In the genomic region with DNA sequence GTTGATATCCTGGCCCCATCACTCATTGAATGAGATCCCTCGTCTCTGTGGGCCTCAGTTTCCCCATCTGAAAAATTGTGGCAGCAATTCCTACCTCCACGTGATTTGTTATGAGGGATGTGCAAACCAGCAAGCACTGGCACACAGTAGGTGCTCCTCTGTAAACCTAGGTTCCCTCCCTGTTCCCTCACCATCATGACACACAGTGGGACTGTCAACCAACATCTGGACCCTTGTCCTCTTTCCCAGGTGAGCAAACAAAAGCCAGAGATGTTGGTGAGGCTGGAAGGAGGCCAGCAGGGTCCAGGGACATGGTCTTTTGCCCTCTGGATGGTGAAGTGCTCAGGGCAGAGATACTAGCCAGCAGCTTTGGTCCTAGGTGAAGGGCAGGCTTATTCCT, we compare ENCODE assay signal across 2 cellular contexts.
TF ChIP-seq lines count a peak whose summit lies in the region.

No MANE protein-coding gene starts in this region.

TF ChIP-seq in HepG2, 621 proteins besides CTCF, POLR2A, EP300 and RAD21:
- TF ChIP-seq PCBP1 (IDR thresholded peaks at IDR 0.05; ENCODE audit: borderline replicate concordance, low read depth, low read length) (no peak), ZKSCAN1 (IDR thresholded peaks at IDR 0.05; ENCODE audit: low read length) (peak; percentile 97), CBFB (CRISPR knock-in tag; IDR thresholded peaks at IDR 0.05) (no peak), FOXO1 (CRISPR knock-in tag; IDR thresholded peaks at IDR 0.05) (0 out of 2 replicates have a peak, but pooled peaks have one; percentile 20), HNF4A (CRISPR knock-in tag; IDR thresholded peaks at IDR 0.05) (peak; percentile 64)
- TF ChIP-seq, protein P1, sequence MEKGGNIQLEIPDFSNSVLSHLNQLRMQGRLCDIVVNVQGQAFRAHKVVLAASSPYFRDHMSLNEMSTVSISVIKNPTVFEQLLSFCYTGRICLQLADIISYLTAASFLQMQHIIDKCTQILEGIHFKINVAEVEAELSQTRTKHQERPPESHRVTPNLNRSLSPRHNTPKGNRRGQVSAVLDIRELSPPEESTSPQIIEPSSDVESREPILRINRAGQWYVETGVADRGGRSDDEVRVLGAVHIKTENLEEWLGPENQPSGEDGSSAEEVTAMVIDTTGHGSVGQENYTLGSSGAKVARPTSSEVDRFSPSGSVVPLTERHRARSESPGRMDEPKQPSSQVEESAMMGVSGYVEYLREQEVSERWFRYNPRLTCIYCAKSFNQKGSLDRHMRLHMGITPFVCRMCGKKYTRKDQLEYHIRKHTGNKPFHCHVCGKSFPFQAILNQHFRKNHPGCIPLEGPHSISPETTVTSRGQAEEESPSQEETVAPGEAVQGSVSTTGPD (CRISPR knock-in tag; IDR thresholded peaks at IDR 0.05): 0 out of 2 replicates have a peak, but pooled peaks have one; percentile 35

TF ChIP-seq in K562, 482 proteins besides CTCF, POLR2A, EP300 and RAD21:
- no peak for TF ChIP-seq SIN3A (IDR thresholded peaks at IDR 0.05; ENCODE audit: borderline replicate concordance in 2 of 2, control insufficient read depth in 1 of 2, low read depth in 2 of 2, low read length in 2 of 2)
- TF ChIP-seq ZKSCAN1 (IDR thresholded peaks at IDR 0.05; ENCODE audit: low read depth, low read length): peak; percentile 78
